8 cellular contexts compared by ENCODE assay signal in genomic region chr1:27403065-27403726, GRCh38. TPM values are rescaled to one million over a fixed set of nuclear protein-coding genes. Genes with fewer than 3 reads are reported as not detected.
DNase-seq lines count a peak whose midpoint lies in the region; ATAC-seq and TF ChIP-seq lines count a peak whose summit lies in the region.

No MANE protein-coding gene starts in this region.

- H3K4me3 ChIP-seq in BLaER1 treated with 17β-estradiol and CSF1 and Interleukin-3, amounts not matched to agents 10 nM and 100 nM, result peak overlapping the region in 9 of 10 experiments; percentile 12 to 48 (median 33); a peak in 14 of 20 replicates
- peak overlapping the region in 1 of 2 donors; percentile 17 for H3K4me3 ChIP-seq in right atrium auricular region

- no peaks in the 10 kb centered on the region for H3K9me3 ChIP-seq in BLaER1 treated with 17β-estradiol and CSF1 and Interleukin-3, amounts not matched to agents 10 nM and 100 nM (replicated peaks in 1 of 11)
- no peaks in the 10 kb centered on the region for H3K9me3 ChIP-seq in right atrium auricular region

- H3K4me1 ChIP-seq in BLaER1 treated with 17β-estradiol and CSF1 and Interleukin-3, amounts not matched to agents 10 nM and 100 nM, result peaks cover 72 to 97% (median 80%) of the 10 kb centered on the region in 10 experiments
- peaks cover 0 to 82% of the 10 kb centered on the region in 2 donors for H3K4me1 ChIP-seq in right atrium auricular region

- no peaks in the 10 kb centered on the region for H3K36me3 Mint-ChIP-seq in activated naive CD8-positive, alpha-beta T cell

- no peaks in the 10 kb centered on the region for H3K27me3 Mint-ChIP-seq in activated naive CD8-positive, alpha-beta T cell

- DNase-seq in HCEC 1CT (peak; percentile 51), right atrium auricular region (ENCODE audit: low spot score) (peak; percentile 90), sciatic nerve (ENCODE audit: low spot score) (peak; percentile 81), SW480 (ENCODE audit: low spot score) (no peak)
- no peak for DNase-seq in activated effector memory CD4-positive, alpha-beta T cell treated with anti-CD3 and anti-CD28 coated beads, Interleukin-2, amount 50 U/mL, for 16 hours

- ATAC-seq in sciatic nerve (peak; percentile 66), HG02763 (IDR thresholded peaks at IDR 0.05; ENCODE audit: unreplicated experiment) (no peak)

- peak overlapping the region; percentile 16 to 86 (median 71); a peak in 21 of 22 replicates for H3K27ac ChIP-seq in BLaER1 treated with 17β-estradiol and CSF1 and Interleukin-3, amounts not matched to agents 10 nM and 100 nM
- H3K27ac ChIP-seq in right atrium auricular region, result peak overlapping the region; percentile 79 to 80

- H3K4me1 Mint-ChIP-seq in activated naive CD8-positive, alpha-beta T cell (ENCODE audit: low read depth), result peaks cover 22% of the 10 kb centered on the region

- H4K20me1 ChIP-seq in BLaER1 treated with 17β-estradiol and CSF1 and Interleukin-3, amounts not matched to agents 10 nM and 100 nM, result peaks cover 0 to 80% (median 20%) of the 10 kb centered on the region in 11 experiments; a peak in 11 of 22 replicates

- no peak for TF ChIP-seq CTCF in right atrium auricular region (IDR thresholded peaks at IDR 0.05)

- H3K9ac ChIP-seq in BLaER1 treated with 17β-estradiol and CSF1 and Interleukin-3, amounts not matched to agents 10 nM and 100 nM, result peak overlapping the region; percentile 38 to 80 (median 63); a peak in 21 of 22 replicates

- intact Hi-C loops in sciatic nerve (cut with DNase I), result loop anchor here (5.0 kb wide), 1 partner anchor 264 kb away; no protein-coding TSS in a partner anchor

- H3K27me3 ChIP-seq in BLaER1 treated with 17β-estradiol and CSF1 and Interleukin-3, amounts not matched to agents 10 nM and 100 nM, result no peaks in the 10 kb centered on the region
- no peaks in the 10 kb centered on the region for H3K27me3 ChIP-seq in right atrium auricular region

- H3K4me3 Mint-ChIP-seq in activated naive CD8-positive, alpha-beta T cell, result no peak overlapping the region

- peak overlapping the region; percentile 74 to 93 (median 89) for H3K4me2 ChIP-seq in BLaER1 treated with 17β-estradiol and CSF1 and Interleukin-3, amounts not matched to agents 10 nM and 100 nM

- no peaks in the 10 kb centered on the region for H3K9me3 Mint-ChIP-seq in activated naive CD8-positive, alpha-beta T cell (ENCODE audit: low read depth)

- H3K36me3 ChIP-seq in BLaER1 treated with 17β-estradiol and CSF1 and Interleukin-3, amounts not matched to agents 10 nM and 100 nM, result peaks cover 12 to 27% (median 16%) of the 10 kb centered on the region in 11 experiments
- peaks cover 18% of the 10 kb centered on the region for H3K36me3 ChIP-seq in right atrium auricular region

- peak overlapping the region; percentile 80 for H3K27ac Mint-ChIP-seq in activated naive CD8-positive, alpha-beta T cell

RNA-seq across cellular contexts. Expression of gene GPR3, which starts 10.8 kb away (rescaled TPM):
- total RNA-seq in right atrium auricular region (1 to 10 TPM; 2.9 to 4.4 TPM), sciatic nerve (0.71 TPM)

RNA-seq across cellular contexts. Expression of gene CD164L2, which starts 20.1 kb away (rescaled TPM):
- total RNA-seq in right atrium auricular region (not detected), sciatic nerve (not detected)

RNA-seq across cellular contexts. Expression of gene FCN3, which starts 28.6 kb away (rescaled TPM):
- total RNA-seq in right atrium auricular region (10 to 100 TPM; 21.1 to 36.6 TPM), sciatic nerve (1.2 TPM)

RNA-seq across cellular contexts. Expression of gene MAP3K6, which starts 36.4 kb away (rescaled TPM):
- total RNA-seq in right atrium auricular region (10 to 100 TPM; 31.3 to 42.1 TPM), sciatic nerve (88.4 TPM)

Comparison
In these comparisons a context has a peak if more than half of its experiments do, and no peak if none do; other contexts are left out.
1. DNase-seq: peak in HCEC 1CT (single experiment), right atrium auricular region (single experiment) and sciatic nerve (single experiment); none in SW480 (single experiment) and activated effector memory CD4-positive, alpha-beta T cell treated with anti-CD3 and anti-CD28 coated beads, Interleukin-2, amount 50 U/mL, for 16 hours (single experiment).
2. RNA of gene FCN3, which starts 28.6 kb away (total RNA-seq): 21.1 to 36.6 TPM in right atrium auricular region; 1.2 TPM in sciatic nerve (single experiment); every median in the first group is over 10 times any median in the second.